Comparison of ENCODE assay signal across 18 cellular contexts in the genomic region with DNA sequence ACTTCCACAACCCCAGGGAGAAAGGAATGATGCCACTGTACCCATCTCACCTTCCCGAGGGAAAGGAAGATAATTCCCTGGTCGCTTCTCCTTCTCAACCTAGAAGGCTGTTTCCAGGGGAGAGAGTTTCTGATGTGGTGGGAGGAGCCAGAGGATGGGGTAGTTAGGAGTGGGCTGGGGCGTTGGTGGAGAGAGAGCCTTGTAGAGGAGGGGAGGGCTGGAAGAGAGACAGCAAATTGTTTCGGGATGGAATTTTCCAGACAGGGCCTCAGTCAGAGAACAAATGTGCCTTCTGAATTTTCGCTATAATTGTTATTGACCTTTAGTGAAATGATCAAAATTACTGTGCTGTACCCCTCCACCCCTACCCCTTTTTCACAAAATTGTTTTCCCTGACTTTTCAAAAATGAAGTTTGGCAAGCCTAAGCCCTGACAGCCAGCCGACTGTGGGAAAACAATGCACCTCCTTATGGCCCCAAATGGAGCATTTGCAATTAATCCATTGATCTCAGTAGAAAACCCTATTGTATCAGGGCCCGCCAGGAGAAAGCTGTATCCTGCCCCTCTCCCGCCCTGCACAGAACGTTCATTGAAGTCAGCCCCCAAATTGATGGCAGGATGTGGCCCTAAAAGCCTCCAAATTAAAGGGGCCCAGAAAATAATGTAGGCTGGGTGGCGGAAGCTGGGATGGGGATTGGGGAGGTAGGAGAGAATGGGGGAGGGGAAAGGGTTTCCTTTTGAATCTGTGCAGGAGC.
DNase-seq lines count a peak whose midpoint lies in the region; ATAC-seq and TF ChIP-seq lines count a peak whose summit lies in the region.
"Had no signal": no experiment of that assay in that cellular context is flagged by ENCODE, and none has a peak within 500 bp of the region (broad histone marks: within the 10 kb centered on the region; RNA-seq: fewer than 3 reads in every experiment).

No MANE protein-coding gene starts in this region.

- peak; percentile 94 for ATAC-seq in WTC11
- ATAC-seq in upper lobe of right lung, result no peak
- ATAC-seq in psoas muscle, result no peak

- H3K9me3 Mint-ChIP-seq in Caco-2 (ENCODE audit: unreplicated experiment), result no peaks in the 10 kb centered on the region
- H3K9me3 Mint-ChIP-seq in WTC11, result no peaks in the 10 kb centered on the region
- H3K9me3 Mint-ChIP-seq in neural progenitor cell, result no peaks in the 10 kb centered on the region

- TF ChIP-seq CTCF in Caco-2 (IDR thresholded peaks at IDR 0.05; ENCODE audit: insufficient read depth in 1 of 2, low read depth in 1 of 2, low read length in 1 of 2, severe bottlenecking in 1 of 2, unreplicated experiment in 1 of 2) (no peak), WTC11 (IDR thresholded peaks at IDR 0.05) (no peak), neural progenitor cell (IDR thresholded peaks at IDR 0.05) (no peak), upper lobe of right lung (IDR thresholded peaks at IDR 0.05) (no peak), psoas muscle (IDR thresholded peaks at IDR 0.05) (no peak), dorsolateral prefrontal cortex (IDR thresholded peaks at IDR 0.05 in 54 of 56, conservative IDR thresholded peaks at IDR 0.05 in 2 of 56; ENCODE audit: low read depth in 1 of 56, partially characterized antibody in 56 of 56) (no peak), colonic mucosa (IDR thresholded peaks at IDR 0.05) (no peak)

- H3K27ac ChIP-seq in neural progenitor cell (no peak overlapping the region), upper lobe of right lung (no peak overlapping the region), psoas muscle (no peak overlapping the region), dorsolateral prefrontal cortex (peak overlapping the region in 6 of 59 donors; percentile 6 to 66 (median 16)), colonic mucosa (no peak overlapping the region)

- H3K79me2 ChIP-seq in neural progenitor cell (ENCODE audit: low read depth), result no peaks in the 10 kb centered on the region

- H3K36me3 Mint-ChIP-seq in Caco-2 (ENCODE audit: insufficient read depth, unreplicated experiment) (no peaks in the 10 kb centered on the region), WTC11 (no peaks in the 10 kb centered on the region), neural progenitor cell (no peaks in the 10 kb centered on the region)
- H3K36me3 Mint-ChIP-seq: CD14-positive monocyte had no signal

- H3K9me3 ChIP-seq in Caco-2 (no peaks in the 10 kb centered on the region), neural progenitor cell (ENCODE audit: low read depth) (no peaks in the 10 kb centered on the region), upper lobe of right lung (no peaks in the 10 kb centered on the region), psoas muscle (no peaks in the 10 kb centered on the region), colonic mucosa (no peaks in the 10 kb centered on the region)
- H3K9me3 ChIP-seq: MG63 had no signal

- H3K4me3 Mint-ChIP-seq in Caco-2 (ENCODE audit: unreplicated experiment) (no peak overlapping the region), WTC11 (no peak overlapping the region; the same call in 1 of the 2 replicates), neural progenitor cell (no peak overlapping the region)
- H3K4me3 Mint-ChIP-seq: B cell, CD14-positive monocyte had no signal

- intact Hi-C loops in Caco-2 (cut with micrococcal nuclease; ENCODE audit: unreplicated experiment) (no loop called here), upper lobe of right lung (cut with DNase I) (no loop called here), psoas muscle (cut with DNase I) (no loop called here), dorsolateral prefrontal cortex (cut with DNase I) (loop anchor here in 1 of 2 donors (5.0 kb wide), 1 partner anchor 36 kb away; no protein-coding TSS in a partner anchor), colonic mucosa (cut with DNase I) (no loop called here)

- peak overlapping the region; percentile 66 for H3K27ac Mint-ChIP-seq in Caco-2 (ENCODE audit: unreplicated experiment)
- peak overlapping the region; percentile 57; the same call in 1 of the 2 replicates for H3K27ac Mint-ChIP-seq in WTC11
- H3K27ac Mint-ChIP-seq in neural progenitor cell, result no peak overlapping the region
- H3K27ac Mint-ChIP-seq: B cell, CD14-positive monocyte had no signal

- H3K4me1 Mint-ChIP-seq in Caco-2 (ENCODE audit: low read depth, unreplicated experiment), result peaks cover under 1% of the 10 kb centered on the region
- H3K4me1 Mint-ChIP-seq in WTC11, result peaks cover 35% of the 10 kb centered on the region
- H3K4me1 Mint-ChIP-seq in neural progenitor cell, result peaks cover 18% of the 10 kb centered on the region

- no peak for DNase-seq in Caco-2
- peak; percentile 33 for DNase-seq in WTC11 (ENCODE audit: low spot score)
- peak; percentile 41 for DNase-seq in iPS-NIHi11 (ENCODE audit: low spot score)
- DNase-seq in neural progenitor cell (ENCODE audit: low spot score), result peak; percentile 60
- DNase-seq in upper lobe of right lung, result no peak
- DNase-seq in psoas muscle, result no peak
- no peak for DNase-seq in dorsolateral prefrontal cortex
- no peak for DNase-seq in colonic mucosa
- DNase-seq: DMS53, GDM1, GOT3, MG63, NCI-H1417, NCI-H187, NCI-H748 treated with DMSO at 0.1 percent for 48 hours, SIG-M5 had no signal

- no peak overlapping the region for H3K4me3 ChIP-seq in Caco-2 (ENCODE audit: low read depth, low read length)
- H3K4me3 ChIP-seq in neural progenitor cell, result no peak overlapping the region
- H3K4me3 ChIP-seq in upper lobe of right lung, result no peak overlapping the region
- H3K4me3 ChIP-seq in psoas muscle, result no peak overlapping the region
- H3K4me3 ChIP-seq in dorsolateral prefrontal cortex, result peak overlapping the region in 14 of 59 donors; percentile 3 to 48 (median 16)
- no peak overlapping the region for H3K4me3 ChIP-seq in colonic mucosa
- H3K4me3 ChIP-seq: MG63 had no signal

- no peaks in the 10 kb centered on the region for H3K27me3 Mint-ChIP-seq in Caco-2 (ENCODE audit: insufficient read depth, unreplicated experiment)
- H3K27me3 Mint-ChIP-seq in WTC11 (ENCODE audit: low read depth), result no peaks in the 10 kb centered on the region; the same call in 1 of the 2 replicates
- peaks cover 4% of the 10 kb centered on the region for H3K27me3 Mint-ChIP-seq in neural progenitor cell (ENCODE audit: insufficient read depth, low read depth)
- H3K27me3 Mint-ChIP-seq: B cell had no signal

- no peaks in the 10 kb centered on the region for H4K20me1 ChIP-seq in neural progenitor cell (ENCODE audit: low read depth)

- CTCF ChIA-PET in Caco-2 (lab: Charles Lee) (no interaction called here), WTC11 (lab: Charles Lee) (interaction anchor here (0.7 to 1.1 kb wide), 2 partner anchors 12 to 906 kb away, joined by 3 to 6 read pairs; no protein-coding TSS in a partner anchor)

- peaks cover 19% of the 10 kb centered on the region for H3F3A ChIP-seq in neural progenitor cell (ENCODE audit: low read depth)

- H3K9ac ChIP-seq in neural progenitor cell (no peak overlapping the region), colonic mucosa (ENCODE audit: low read depth in 2 of 2, low read length in 2 of 2) (no peak overlapping the region)

- WGBS in psoas muscle, 3 donors, result 87 to 91% (median 90%) methylated on average over 10 of the region's 10 CpGs

- H3K27me3 ChIP-seq in Caco-2 (replicated peaks; ENCODE audit: control insufficient read depth, insufficient read depth, low read length) (no peaks in the 10 kb centered on the region), neural progenitor cell (no peaks in the 10 kb centered on the region), upper lobe of right lung (no peaks in the 10 kb centered on the region), psoas muscle (ENCODE audit: insufficient read depth in 3 of 3, low read length in 2 of 3) (no peaks in the 10 kb centered on the region), dorsolateral prefrontal cortex (no peaks in the 10 kb centered on the region), colonic mucosa (no peaks in the 10 kb centered on the region)
- H3K27me3 ChIP-seq: MG63 had no signal

- no peaks in the 10 kb centered on the region for H3K36me3 ChIP-seq in Caco-2 (ENCODE audit: control insufficient read depth, insufficient read depth, low read length)
- no peaks in the 10 kb centered on the region for H3K36me3 ChIP-seq in neural progenitor cell
- no peaks in the 10 kb centered on the region for H3K36me3 ChIP-seq in upper lobe of right lung
- no peaks in the 10 kb centered on the region for H3K36me3 ChIP-seq in psoas muscle (ENCODE audit: insufficient read depth in 1 of 2, low read depth in 1 of 2)
- no peaks in the 10 kb centered on the region for H3K36me3 ChIP-seq in colonic mucosa
- H3K36me3 ChIP-seq: MG63 had no signal

- H3K4me1 ChIP-seq in Caco-2 (peaks cover 16% of the 10 kb centered on the region), neural progenitor cell (peaks cover 16% of the 10 kb centered on the region), upper lobe of right lung (peaks cover 17% of the 10 kb centered on the region), psoas muscle (peaks cover 5% of the 10 kb centered on the region), colonic mucosa (peaks cover 6% of the 10 kb centered on the region)

- POLR2A ChIA-PET in Caco-2 (lab: Charles Lee) (no interaction called here), WTC11 (lab: Charles Lee) (no interaction called here)

- BruUV-seq in Caco-2 (replicated peaks; lab: Mats Ljungman, UMichigan), result no TSS peak

- peak overlapping the region; percentile 37 for H3K4me2 ChIP-seq in neural progenitor cell

- peak overlapping the region; percentile 57 for H2AFZ ChIP-seq in neural progenitor cell (replicated peaks)

TF ChIP-seq in WTC11, 78 proteins besides CTCF, POLR2A, EP300 and RAD21 (continues in another document):
- TF ChIP-seq, protein P1, sequence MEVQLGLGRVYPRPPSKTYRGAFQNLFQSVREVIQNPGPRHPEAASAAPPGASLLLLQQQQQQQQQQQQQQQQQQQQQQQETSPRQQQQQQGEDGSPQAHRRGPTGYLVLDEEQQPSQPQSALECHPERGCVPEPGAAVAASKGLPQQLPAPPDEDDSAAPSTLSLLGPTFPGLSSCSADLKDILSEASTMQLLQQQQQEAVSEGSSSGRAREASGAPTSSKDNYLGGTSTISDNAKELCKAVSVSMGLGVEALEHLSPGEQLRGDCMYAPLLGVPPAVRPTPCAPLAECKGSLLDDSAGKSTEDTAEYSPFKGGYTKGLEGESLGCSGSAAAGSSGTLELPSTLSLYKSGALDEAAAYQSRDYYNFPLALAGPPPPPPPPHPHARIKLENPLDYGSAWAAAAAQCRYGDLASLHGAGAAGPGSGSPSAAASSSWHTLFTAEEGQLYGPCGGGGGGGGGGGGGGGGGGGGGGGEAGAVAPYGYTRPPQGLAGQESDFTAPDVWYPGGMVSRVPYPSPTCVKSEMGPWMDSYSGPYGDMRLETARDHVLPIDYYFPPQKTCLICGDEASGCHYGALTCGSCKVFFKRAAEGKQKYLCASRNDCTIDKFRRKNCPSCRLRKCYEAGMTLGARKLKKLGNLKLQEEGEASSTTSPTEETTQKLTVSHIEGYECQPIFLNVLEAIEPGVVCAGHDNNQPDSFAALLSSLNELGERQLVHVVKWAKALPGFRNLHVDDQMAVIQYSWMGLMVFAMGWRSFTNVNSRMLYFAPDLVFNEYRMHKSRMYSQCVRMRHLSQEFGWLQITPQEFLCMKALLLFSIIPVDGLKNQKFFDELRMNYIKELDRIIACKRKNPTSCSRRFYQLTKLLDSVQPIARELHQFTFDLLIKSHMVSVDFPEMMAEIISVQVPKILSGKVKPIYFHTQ (CRISPR knock-in tag; IDR thresholded peaks at IDR 0.05), result no peak
- no peak for TF ChIP-seq MXD4 (CRISPR knock-in tag; IDR thresholded peaks at IDR 0.05; ENCODE audit: borderline replicate concordance)

Comparison
In these comparisons a context has a peak if more than half of its experiments do, and no peak if none do; other contexts are left out.
1. DNase-seq: peak in WTC11 (single experiment), iPS-NIHi11 (single experiment) and neural progenitor cell (single experiment); none in Caco-2 (0 of 2), upper lobe of right lung (single experiment), psoas muscle (0 of 2), dorsolateral prefrontal cortex (0 of 10) and colonic mucosa (single experiment).